In genomic region chr2:202009019-202009481, GRCh38 we compare ENCODE assay signal across 17 cellular contexts. TPM values are rescaled to one million over a fixed set of nuclear protein-coding genes. Genes with fewer than 3 reads are reported as not detected.
A peak's percentile ranks its signal among the peaks of the same experiment; 100 is the strongest.
DNase-seq lines count a peak whose midpoint lies in the region; ATAC-seq, FAIRE-seq and TF ChIP-seq lines count a peak whose summit lies in the region.
"Had no signal": no experiment of that assay in that cellular context is flagged by ENCODE, and none has a peak within 500 bp of the region (broad histone marks: within the 10 kb centered on the region; RNA-seq: fewer than 3 reads in every experiment).

No MANE protein-coding gene starts in this region.

- TF ChIP-seq CTCF in H1 (IDR thresholded peaks at IDR 0.05; ENCODE audit: control extremely low read depth in 1 of 3, insufficient read depth in 1 of 3, low read depth in 1 of 3, low read length in 3 of 3) = no peak

- no peak overlapping the region for H2AFZ ChIP-seq in H1 (ENCODE audit: low read length)

- H3K79me1 ChIP-seq in H1 (ENCODE audit: low read depth, low read length) = no peaks in the 10 kb centered on the region

- no peak overlapping the region for H2BK20ac ChIP-seq in H1 (ENCODE audit: low read length)

- POLR2A ChIA-PET in H1 (lab: Charles Lee; ENCODE audit: partially characterized antibody) = interaction anchor here (1.1 to 1.4 kb wide), 2 partner anchors 10 to 23 kb away, joined by 5 to 6 read pairs; no protein-coding TSS in a partner anchor

- no peak overlapping the region for H3K18ac ChIP-seq in H1 (ENCODE audit: extremely low read depth, low read length)

- no peak overlapping the region for H3K14ac ChIP-seq in H1 (ENCODE audit: insufficient read length)

- H2BK5ac ChIP-seq in H1 (ENCODE audit: low read depth, low read length) = no peak overlapping the region

- H3K56ac ChIP-seq in H1 (replicated peaks; ENCODE audit: insufficient read length, low read depth, low read length) = no peak overlapping the region

- H3K27ac ChIP-seq in H1 (ENCODE audit: low read depth, low read length) (no peak overlapping the region), skeletal muscle tissue (ENCODE audit: low read depth, low read length) (peak overlapping the region; percentile 94)
- H3K27ac ChIP-seq: uterus had no signal

- no peak for TF ChIP-seq POLR2A in H1 (IDR thresholded peaks at IDR 0.05; ENCODE audit: control extremely low read depth in 1 of 2, low read depth in 2 of 2, low read length in 2 of 2)

- TF ChIP-seq EP300 in H1 (IDR thresholded peaks at IDR 0.05; ENCODE audit: borderline replicate concordance in 1 of 2, low read depth in 2 of 2, low read length in 2 of 2) = no peak

- H3K36me3 ChIP-seq in H1 (ENCODE audit: control insufficient read depth in 2 of 4, insufficient read depth in 4 of 4, low read length in 3 of 4) (no peaks in the 10 kb centered on the region; a peak in 1 of 8 replicates), skeletal muscle tissue (ENCODE audit: control insufficient read depth in 3 of 3, insufficient read depth in 3 of 3, low read length in 3 of 3) (no peaks in the 10 kb centered on the region)
- H3K36me3 ChIP-seq: uterus had no signal

- no peak overlapping the region for H2AK5ac ChIP-seq in H1 (ENCODE audit: low read depth, low read length)

- H3K9ac ChIP-seq in H1 (replicated peaks in 1 of 4; ENCODE audit: extremely low read depth in 1 of 4, low read depth in 3 of 4, low read length in 3 of 4) (no peak overlapping the region), skeletal muscle tissue (ENCODE audit: low read depth in 1 of 3, low read length in 3 of 3) (peak overlapping the region; percentile 39 to 58 (median 44))

- H2BK15ac ChIP-seq in H1 (ENCODE audit: low read length) = no peak overlapping the region

- ATAC-seq in GM19452 (IDR thresholded peaks at IDR 0.05; ENCODE audit: unreplicated experiment) = no peak
- no peak for ATAC-seq in HG03442 (IDR thresholded peaks at IDR 0.05; ENCODE audit: unreplicated experiment)
- ATAC-seq: activated naive CD8-positive, alpha-beta T cell treated with anti-CD3 and anti-CD28 coated beads, Interleukin-2, amount 50 U/mL, for 24 hours; activated T-cell treated with anti-CD3 and anti-CD28 coated beads, Interleukin-2, amount 50 U/mL, for 4 hours; natural killer cell; T-helper 17 cell had no signal

- WGBS in H1 (ENCODE audit: extremely low coverage in 1 of 2, insufficient coverage in 1 of 2, insufficient read length in 1 of 2, insufficient replicate concordance in 2 of 2, low coverage in 1 of 2, low lambda C conversion rate in 2 of 2, missing lambda C conversion rate in 1 of 2), 2 experiments = 95% methylated on average over 5 of the region's 5 CpGs; no CpG with 5 or more reads in 1 of the 2 experiments

- H3K9me3 ChIP-seq in H1 (ENCODE audit: insufficient read depth in 2 of 2, low read depth in 1 of 2, low read length in 1 of 2) = no peaks in the 10 kb centered on the region
- no peaks in the 10 kb centered on the region for H3K9me3 ChIP-seq in skeletal muscle tissue (ENCODE audit: control insufficient read depth in 3 of 3, low read length in 3 of 3)
- H3K9me3 ChIP-seq: uterus had no signal

- H4K5ac ChIP-seq in H1 (ENCODE audit: insufficient read length, low read depth, low read length) = no peak overlapping the region

- H3K79me2 ChIP-seq in H1 (ENCODE audit: control insufficient read depth in 1 of 2, insufficient read depth in 2 of 2, low read length in 2 of 2) = no peaks in the 10 kb centered on the region

- no peaks in the 10 kb centered on the region for H4K20me1 ChIP-seq in H1 (replicated peaks in 1 of 2; ENCODE audit: control insufficient read depth in 1 of 2, insufficient read depth in 2 of 2, low read length in 2 of 2)

- H3K4me1 ChIP-seq in H1 (replicated peaks in 1 of 4; ENCODE audit: control insufficient read depth in 3 of 4, insufficient read depth in 4 of 4, low read length in 3 of 4) = peaks cover 0 to 4% (median 0%) of the 10 kb centered on the region in 4 experiments; a peak in 3 of 7 replicates
- peaks cover 2 to 13% (median 9%) of the 10 kb centered on the region in 3 donors for H3K4me1 ChIP-seq in skeletal muscle tissue (ENCODE audit: control insufficient read depth in 3 of 3, insufficient read depth in 3 of 3, low read length in 3 of 3)
- H3K4me1 ChIP-seq: uterus had no signal

- H2BK120ac ChIP-seq in H1 (replicated peaks; ENCODE audit: low read depth, low read length) = no peak overlapping the region

- no peak overlapping the region for H3K23ac ChIP-seq in H1 (ENCODE audit: insufficient read length)

- CTCF ChIA-PET in H1 (lab: Charles Lee; ENCODE audit: partially characterized antibody) = interaction anchor here (0.6 to 2.1 kb wide), 14 partner anchors 8 to 220 kb away, joined by 3 to 6 read pairs (median 3); no protein-coding TSS in a partner anchor

- no peak overlapping the region for H4K91ac ChIP-seq in H1 (replicated peaks; ENCODE audit: insufficient read length, low read length)

- no peak overlapping the region for H3K4ac ChIP-seq in H1 (replicated peaks; ENCODE audit: insufficient read length, low read depth, low read length)

- no peak overlapping the region for H3K4me2 ChIP-seq in H1 (ENCODE audit: insufficient read depth in 1 of 2, low read depth in 2 of 2, low read length in 2 of 2)

- H4K8ac ChIP-seq in H1 (ENCODE audit: extremely low read depth, insufficient read depth, low read length) = no peak overlapping the region

- TF ChIP-seq RAD21 in H1 (IDR thresholded peaks at IDR 0.05 in 1 of 2, conservative IDR thresholded peaks at IDR 0.05 in 1 of 2; ENCODE audit: low read depth in 2 of 2, low read length in 2 of 2) = no peak

- FAIRE-seq in H1 (lab: Jason Lieb, UNC) = no peak

- no peak overlapping the region for H3K4me3 ChIP-seq in H1 (ENCODE audit: extremely low read depth in 1 of 4, insufficient read depth in 2 of 4, low read depth in 3 of 4, low read length in 4 of 4)
- H3K4me3 ChIP-seq in skeletal muscle tissue (ENCODE audit: low read length in 3 of 3) = peak overlapping the region; percentile 1 to 4 (median 3)
- H3K4me3 ChIP-seq: uterus had no signal

- H3K27me3 ChIP-seq in H1 (replicated peaks in 1 of 4; ENCODE audit: control insufficient read depth in 3 of 4, extremely low read depth in 1 of 4, insufficient read depth in 3 of 4, low read length in 3 of 4) (no peaks in the 10 kb centered on the region), skeletal muscle tissue (ENCODE audit: control insufficient read depth in 3 of 3, insufficient read depth in 3 of 3, low read length in 3 of 3) (peaks cover 0 to 3% (median 0%) of the 10 kb centered on the region in 3 donors)
- H3K27me3 ChIP-seq: uterus had no signal

- H3K23me2 ChIP-seq in H1 (ENCODE audit: low read depth, low read length) = no peaks in the 10 kb centered on the region

- 0 out of 2 replicates have a peak overlapping the region, but pooled peaks have one; percentile 29 for H2BK12ac ChIP-seq in H1 (ENCODE audit: low read depth, low read length)

- peak; percentile 44 for DNase-seq in NCI-H2227 (lab: John Stamatoyannopoulos, UW; ENCODE audit: unreplicated experiment)
- DNase-seq in NCI-H2227 treated with DMSO at 0.1 percent for 48 hours (lab: John Stamatoyannopoulos, UW) = no peak
- DNase-seq in H1 (ENCODE audit: low read depth in 1 of 2, low spot score in 2 of 2) = no peak
- peak; percentile 78 for DNase-seq in left kidney (ENCODE audit: low read depth, low spot score)
- DNase-seq in MV-4-11 (lab: John Stamatoyannopoulos, UW) = no peak
- DNase-seq: activated CD4-positive, alpha-beta T cell treated with anti-CD3 and anti-CD28 coated beads for 4 hours; activated naive CD8-positive, alpha-beta T cell treated with anti-CD3 and anti-CD28 coated beads, Interleukin-2, amount 50 U/mL, for 24 hours; activated T-cell treated with anti-CD3 and anti-CD28 coated beads, Interleukin-2, amount 50 U/mL, for 4 hours; COR-L47; natural killer cell; NCI-H526; stimulated activated naive CD4-positive, alpha-beta T cell treated with Interleukin-2 at 50 U/mL for 16 hours; T-helper 17 cell; uterus had no signal

TF ChIP-seq in H1, 55 proteins besides CTCF, POLR2A, EP300 and RAD21 (continues in another document):
- TF ChIP-seq NRF1 (IDR thresholded peaks at IDR 0.05; ENCODE audit: low read depth, low read length) = no peak
- no peak for TF ChIP-seq SIRT6 (IDR thresholded peaks at IDR 0.05; ENCODE audit: low read length)
- no peak for TF ChIP-seq SP4 (IDR thresholded peaks at IDR 0.05; ENCODE audit: low read length)
- no peak for TF ChIP-seq PHF8 (conservative IDR thresholded peaks at IDR 0.05; ENCODE audit: low read depth, low read length)
- no peak for TF ChIP-seq E2F6 (IDR thresholded peaks at IDR 0.05)
- TF ChIP-seq CBX8 (IDR thresholded peaks at IDR 0.05; ENCODE audit: borderline replicate concordance, low read depth, low read length) = no peak
- no peak for TF ChIP-seq TAF7 (optimal IDR thresholded peaks at IDR 0.05; ENCODE audit: borderline replicate concordance, low read depth, low read length)
- no peak for TF ChIP-seq SIN3A (conservative IDR thresholded peaks at IDR 0.05 in 1 of 2, IDR thresholded peaks at IDR 0.05 in 1 of 2; ENCODE audit: low read depth in 1 of 2, low read length in 2 of 2)
- no peak for TF ChIP-seq ATF2 (IDR thresholded peaks at IDR 0.05; ENCODE audit: low read length)

RNA-seq across cellular contexts. Expression of gene FZD7, which starts 24.6 kb away (rescaled TPM):
- total RNA-seq in H1 (2021; fragmentation: NEBNext Ultra II Directional; extraction: Animal tissue kit (Norgen Biotek cat#: 25700)) = 246 TPM in 2 replicates
- polyA plus RNA-seq in H1 (2011; rRNA removed) = 176 and 280 TPM in 2 replicates
- 156 TPM for polyA plus RNA-seq in H1 (2011; cell fraction: cytosol; rRNA removed)
- 238 TPM for polyA plus RNA-seq in H1 (2011; cell fraction: nucleus; rRNA removed)
- polyA plus RNA-seq in H1 (2012, experiment 1 of 2) = 145 to 162 TPM (median 157 TPM) in 4 replicates
- 136 TPM for polyA plus RNA-seq in H1 (2012, experiment 2 of 2)
- 295 TPM for polyA plus RNA-seq in H1 (2013, experiment 1 of 2)
- 302 TPM for polyA plus RNA-seq in H1 (2013, experiment 2 of 2)
- 158 and 159 TPM in 2 replicates for polyA minus RNA-seq in H1 (2011; rRNA and poly(A)+ RNA removed)
- 315 TPM for polyA minus RNA-seq in H1 (2011; cell fraction: cytosol; rRNA and poly(A)+ RNA removed)
- polyA minus RNA-seq in H1 (2011; cell fraction: nucleus; rRNA and poly(A)+ RNA removed) = 207 TPM
- total RNA-seq in skeletal muscle tissue = 42.8 TPM

Comparison
In these comparisons a context has a peak if more than half of its experiments do, and no peak if none do; other contexts are left out.
1. DNase-seq: peak in NCI-H2227 (single experiment) and left kidney (single experiment); none in NCI-H2227 treated with DMSO at 0.1 percent for 48 hours (single experiment), H1 (0 of 2) and MV-4-11 (single experiment).
2. H3K4me3 ChIP-seq: peak in skeletal muscle tissue (3 of 3); none in H1 (0 of 4).
3. H3K9ac ChIP-seq: peak in skeletal muscle tissue (3 of 3); none in H1 (0 of 4).